1 cellular context compared by ENCODE assay signal in genomic region chr2:96245609-96246390, GRCh38.
TF ChIP-seq lines count a peak whose summit lies in the region.

No MANE protein-coding gene starts in this region.

TF ChIP-seq in WTC11, 78 proteins besides CTCF, POLR2A, EP300 and RAD21 (continued from another document):
- TF ChIP-seq ARID4B (CRISPR knock-in tag; IDR thresholded peaks at IDR 0.05; ENCODE audit: borderline replicate concordance) (no peak), ATF6 (CRISPR knock-in tag; IDR thresholded peaks at IDR 0.05) (no peak), HMGA2 (CRISPR knock-in tag; IDR thresholded peaks at IDR 0.05) (no peak), NFYB (CRISPR knock-in tag; conservative IDR thresholded peaks at IDR 0.05; ENCODE audit: low read depth) (no peak), RORB (CRISPR knock-in tag; IDR thresholded peaks at IDR 0.05) (no peak), ATF2 (CRISPR knock-in tag; IDR thresholded peaks at IDR 0.05; ENCODE audit: borderline replicate concordance, low read depth) (no peak)
